In genomic region chr5:7423231-7423630, GRCh38 we compare ENCODE assay signal across 4 cellular contexts. TPM values are rescaled to one million over a fixed set of nuclear protein-coding genes. Genes with fewer than 3 reads are reported as not detected.
"Had no signal": no experiment of that assay in that cellular context is flagged by ENCODE, and none has a peak within 500 bp of the region (broad histone marks: within the 10 kb centered on the region; RNA-seq: fewer than 3 reads in every experiment).

No MANE protein-coding gene starts in this region.

RNA-seq across cellular contexts. Expression of gene ADCY2, which starts 27.3 kb away (rescaled TPM):
- total RNA-seq: liver, mammary epithelial cell, natural killer cell had no signal
- polyA plus RNA-seq: immature natural killer cell, liver, mammary epithelial cell had no signal
